8 cellular contexts compared by ENCODE assay signal in genomic region chr11:93626038-93626437, GRCh38.
"Had no signal": no experiment of that assay in that cellular context is flagged by ENCODE, and none has a peak within 500 bp of the region (broad histone marks: within the 10 kb centered on the region; RNA-seq: fewer than 3 reads in every experiment).

No MANE protein-coding gene starts in this region.

- ATAC-seq: HCT116 had no signal

- H3K4me3 ChIP-seq: GM23248 had no signal

- H3K27ac ChIP-seq: GM23248, HL-60 had no signal

- H2AFZ ChIP-seq: GM23248 had no signal

- FAIRE-seq: H54 had no signal

- H3K9ac ChIP-seq: GM23248 had no signal

- DNase-seq: GM23248, GOT3, H9, HFFc6, KBM-7 had no signal
